In the genomic region with DNA sequence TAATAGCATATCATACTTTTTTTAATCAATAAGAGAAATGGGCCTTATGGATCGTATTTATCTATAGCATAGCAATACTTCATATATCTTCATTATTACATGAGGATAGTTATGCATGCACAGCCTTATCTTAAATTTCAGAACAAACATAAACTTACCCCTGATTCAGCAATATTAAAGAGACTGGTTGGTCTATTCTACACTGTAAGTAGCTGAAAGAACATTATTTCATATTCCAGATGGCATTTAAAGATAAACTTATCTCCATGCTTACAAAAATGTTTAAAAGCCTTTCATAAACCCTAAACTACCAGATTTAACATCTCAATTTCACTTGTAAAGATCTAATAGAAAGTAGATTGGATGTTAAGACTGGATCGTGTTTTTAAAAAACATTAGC, we compare ENCODE assay signal across 1 cellular context.
TF ChIP-seq lines count a peak whose summit lies in the region.

No MANE protein-coding gene starts in this region.

TF ChIP-seq in HepG2, 621 proteins besides CTCF, POLR2A, EP300 and RAD21 (continued from another document):
- TF ChIP-seq, protein P1, sequence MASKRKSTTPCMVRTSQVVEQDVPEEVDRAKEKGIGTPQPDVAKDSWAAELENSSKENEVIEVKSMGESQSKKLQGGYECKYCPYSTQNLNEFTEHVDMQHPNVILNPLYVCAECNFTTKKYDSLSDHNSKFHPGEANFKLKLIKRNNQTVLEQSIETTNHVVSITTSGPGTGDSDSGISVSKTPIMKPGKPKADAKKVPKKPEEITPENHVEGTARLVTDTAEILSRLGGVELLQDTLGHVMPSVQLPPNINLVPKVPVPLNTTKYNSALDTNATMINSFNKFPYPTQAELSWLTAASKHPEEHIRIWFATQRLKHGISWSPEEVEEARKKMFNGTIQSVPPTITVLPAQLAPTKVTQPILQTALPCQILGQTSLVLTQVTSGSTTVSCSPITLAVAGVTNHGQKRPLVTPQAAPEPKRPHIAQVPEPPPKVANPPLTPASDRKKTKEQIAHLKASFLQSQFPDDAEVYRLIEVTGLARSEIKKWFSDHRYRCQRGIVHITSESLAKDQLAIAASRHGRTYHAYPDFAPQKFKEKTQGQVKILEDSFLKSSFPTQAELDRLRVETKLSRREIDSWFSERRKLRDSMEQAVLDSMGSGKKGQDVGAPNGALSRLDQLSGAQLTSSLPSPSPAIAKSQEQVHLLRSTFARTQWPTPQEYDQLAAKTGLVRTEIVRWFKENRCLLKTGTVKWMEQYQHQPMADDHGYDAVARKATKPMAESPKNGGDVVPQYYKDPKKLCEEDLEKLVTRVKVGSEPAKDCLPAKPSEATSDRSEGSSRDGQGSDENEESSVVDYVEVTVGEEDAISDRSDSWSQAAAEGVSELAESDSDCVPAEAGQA (IDR thresholded peaks at IDR 0.05; ENCODE audit: low read depth), result no peak
- TF ChIP-seq, protein P1 (CRISPR knock-in tag; IDR thresholded peaks at IDR 0.05; ENCODE audit: borderline replicate concordance), result no peak
- no peak for TF ChIP-seq TOPORS (CRISPR knock-in tag; IDR thresholded peaks at IDR 0.05)
- TF ChIP-seq, protein P2, sequence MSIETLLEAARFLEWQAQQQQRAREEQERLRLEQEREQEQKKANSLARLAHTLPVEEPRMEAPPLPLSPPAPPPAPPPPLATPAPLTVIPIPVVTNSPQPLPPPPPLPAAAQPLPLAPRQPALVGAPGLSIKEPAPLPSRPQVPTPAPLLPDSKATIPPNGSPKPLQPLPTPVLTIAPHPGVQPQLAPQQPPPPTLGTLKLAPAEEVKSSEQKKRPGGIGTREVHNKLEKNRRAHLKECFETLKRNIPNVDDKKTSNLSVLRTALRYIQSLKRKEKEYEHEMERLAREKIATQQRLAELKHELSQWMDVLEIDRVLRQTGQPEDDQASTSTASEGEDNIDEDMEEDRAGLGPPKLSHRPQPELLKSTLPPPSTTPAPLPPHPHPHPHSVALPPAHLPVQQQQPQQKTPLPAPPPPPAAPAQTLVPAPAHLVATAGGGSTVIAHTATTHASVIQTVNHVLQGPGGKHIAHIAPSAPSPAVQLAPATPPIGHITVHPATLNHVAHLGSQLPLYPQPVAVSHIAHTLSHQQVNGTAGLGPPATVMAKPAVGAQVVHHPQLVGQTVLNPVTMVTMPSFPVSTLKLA (IDR thresholded peaks at IDR 0.05), result no peak
- TF ChIP-seq ZGPAT (CRISPR knock-in tag; IDR thresholded peaks at IDR 0.05), result no peak
- no peak for TF ChIP-seq U2AF2 (IDR thresholded peaks at IDR 0.05; ENCODE audit: low read depth, low read length)
